ENCODE assay signal across 11 cellular contexts in genomic region chr2:96147593-96148201, GRCh38. TPM values are rescaled to one million over a fixed set of nuclear protein-coding genes. Genes with fewer than 3 reads are reported as not detected.
DNase-seq lines count a peak whose midpoint lies in the region; ATAC-seq and TF ChIP-seq lines count a peak whose summit lies in the region.
"Had no signal": no experiment of that assay in that cellular context is flagged by ENCODE, and none has a peak within 500 bp of the region (broad histone marks: within the 10 kb centered on the region; RNA-seq: fewer than 3 reads in every experiment).

No MANE protein-coding gene starts in this region.

- H3K27me3 Mint-ChIP-seq in MCF 10A (ENCODE audit: insufficient read depth, unreplicated experiment) (no peaks in the 10 kb centered on the region), T-helper 17 cell (no peaks in the 10 kb centered on the region), type B pancreatic cell (peaks cover 19% of the 10 kb centered on the region)

- in situ Hi-C loops in mammary epithelial cell (cut with MboI; ENCODE audit: low sequenced_read_pairs in 2 of 2) = no loop called here

- peaks cover 17% of the 10 kb centered on the region for H3K4me1 Mint-ChIP-seq in MCF 10A (ENCODE audit: insufficient read depth, unreplicated experiment)
- H3K4me1 Mint-ChIP-seq in T-helper 17 cell = peaks cover 51% of the 10 kb centered on the region
- H3K4me1 Mint-ChIP-seq in type B pancreatic cell (ENCODE audit: unreplicated experiment) = peaks cover 17% of the 10 kb centered on the region

- H3K4me1 ChIP-seq in mammary epithelial cell (ENCODE audit: insufficient read depth, low read length) = peaks cover 40% of the 10 kb centered on the region

- dilution Hi-C loops in mammary epithelial cell (cut with HindIII; ENCODE audit: low sequenced_read_pairs) = no loop called here

- H3K36me3 ChIP-seq in mammary epithelial cell (ENCODE audit: insufficient read depth, low read length) = no peaks in the 10 kb centered on the region
- H3K36me3 ChIP-seq: cardiac muscle cell, tibial nerve had no signal

- DNase-seq in MCF 10A (ENCODE audit: unreplicated experiment) = peak; percentile 9
- no peak for DNase-seq in mammary epithelial cell
- no peak for DNase-seq in T-helper 17 cell
- peak; percentile 3 for DNase-seq in iPS-NIHi11 (ENCODE audit: low spot score)
- DNase-seq in type B pancreatic cell (ENCODE audit: extremely low spot score, unreplicated experiment) = no peak
- no peak for DNase-seq in NCI-H510A treated with DMSO at 0.1 percent for 48 hours (lab: John Stamatoyannopoulos, UW)
- DNase-seq in Ammon's horn (ENCODE audit: low spot score) = no peak

- ATAC-seq in T-helper 17 cell (no peak), HG03159 (IDR thresholded peaks at IDR 0.05; ENCODE audit: unreplicated experiment) (no peak)

- H3K27ac Mint-ChIP-seq in MCF 10A (ENCODE audit: low read depth, unreplicated experiment) (no peak overlapping the region), T-helper 17 cell (peak overlapping the region; percentile 100), type B pancreatic cell (peak overlapping the region; percentile 32)

- no peak overlapping the region for H3K27ac ChIP-seq in mammary epithelial cell (ENCODE audit: insufficient read depth, low read depth, low read length)
- H3K27ac ChIP-seq: cardiac muscle cell had no signal

- intact Hi-C loops in MCF 10A (cut with micrococcal nuclease) = no loop called here
- intact Hi-C loops in mammary epithelial cell (cut with micrococcal nuclease) = loop anchor here (10.0 kb wide), 1 partner anchor 387 kb away; the partner anchor contains the start of gene ARID5A

- H3K4me3 Mint-ChIP-seq in MCF 10A (ENCODE audit: unreplicated experiment) = no peak overlapping the region
- H3K4me3 Mint-ChIP-seq in T-helper 17 cell = peak overlapping the region; percentile 91
- no peak overlapping the region for H3K4me3 Mint-ChIP-seq in type B pancreatic cell

- no peaks in the 10 kb centered on the region for H3K27me3 ChIP-seq in mammary epithelial cell (ENCODE audit: insufficient read depth, low read length)

- TF ChIP-seq CTCF in MCF 10A (IDR thresholded peaks at IDR 0.05; ENCODE audit: unreplicated experiment) (no peak), mammary epithelial cell (conservative IDR thresholded peaks at IDR 0.05 in 1 of 2, IDR thresholded peaks at IDR 0.05 in 1 of 2; ENCODE audit: extremely low read depth in 1 of 2, insufficient read depth in 1 of 2, low read depth in 1 of 2, low read length in 2 of 2) (no peak), type B pancreatic cell (conservative IDR thresholded peaks at IDR 0.05) (no peak)

- no peak overlapping the region for H2AFZ ChIP-seq in mammary epithelial cell (ENCODE audit: low read depth, low read length)

- H3K9me3 ChIP-seq in mammary epithelial cell (replicated peaks; ENCODE audit: insufficient read depth, low read length) (no peaks in the 10 kb centered on the region), T-helper 17 cell (ENCODE audit: control insufficient read depth, low read length, poor library complexity, severe bottlenecking) (peaks cover 4% of the 10 kb centered on the region)
- H3K9me3 ChIP-seq: tibial nerve had no signal

- H3K9ac ChIP-seq in mammary epithelial cell (ENCODE audit: insufficient read depth, low read length) = no peak overlapping the region

- 71% methylated on average over 9 of the region's 9 CpGs for WGBS in mammary epithelial cell (ENCODE audit: low coverage, missing lambda C conversion rate)

- no peak overlapping the region for H3K4me3 ChIP-seq in mammary epithelial cell (replicated peaks in 1 of 3; ENCODE audit: insufficient read depth in 1 of 3, low read depth in 2 of 3, low read length in 3 of 3)
- H3K4me3 ChIP-seq: cardiac muscle cell, tibial nerve had no signal

- CTCF ChIA-PET in MCF 10A (lab: Yijun Ruan, JAX) (interaction anchor here (0.5 to 1.9 kb wide), 3 partner anchors 28 to 113 kb away, joined by 3 to 7 read pairs (median 3); no protein-coding TSS in a partner anchor), mammary epithelial cell (lab: Charles Lee; ENCODE audit: low non-redundant PET) (no interaction called here)

- POLR2A ChIA-PET in MCF 10A (lab: Yijun Ruan, JAX) = interaction anchor here (0.7 kb wide), 1 partner anchor 357 kb away, joined by 3 read pairs; the partner anchor contains the start of gene NEURL3

- H3K4me2 ChIP-seq in mammary epithelial cell (ENCODE audit: insufficient read depth, low read depth, low read length) = no peak overlapping the region

- no TSS peak for BruUV-seq in MCF 10A (replicated peaks; lab: Mats Ljungman, UMichigan)
- BruUV-seq in mammary epithelial cell (replicated peaks; lab: Mats Ljungman, UMichigan) = no TSS peak

- H3K9me3 Mint-ChIP-seq in MCF 10A (ENCODE audit: unreplicated experiment) (no peaks in the 10 kb centered on the region), type B pancreatic cell (no peaks in the 10 kb centered on the region)

- H3K36me3 Mint-ChIP-seq in MCF 10A (ENCODE audit: insufficient read depth, unreplicated experiment) = peaks cover 4% of the 10 kb centered on the region
- H3K36me3 Mint-ChIP-seq in T-helper 17 cell (ENCODE audit: low read depth) = no peaks in the 10 kb centered on the region
- H3K36me3 Mint-ChIP-seq in type B pancreatic cell = no peaks in the 10 kb centered on the region

- H3K79me2 ChIP-seq in mammary epithelial cell (ENCODE audit: insufficient read depth, low read length) = no peaks in the 10 kb centered on the region

- no peaks in the 10 kb centered on the region for H4K20me1 ChIP-seq in mammary epithelial cell (ENCODE audit: insufficient read depth, low read length)

RNA-seq across cellular contexts. Expression of gene DUSP2, which starts 2.5 kb away (rescaled TPM):
- total RNA-seq in MCF 10A (2022) = 1.3 and 3.3 TPM in 2 replicates
- 10 to 100 TPM in 1 of 2 donors, 1 to 10 TPM in 1; 2.0 to 22.0 TPM for total RNA-seq in mammary epithelial cell
- 3.1 TPM for polyA plus RNA-seq in mammary epithelial cell
- polyA minus RNA-seq in mammary epithelial cell = 11.6 TPM
- 100 to 1,000 TPM; 240 to 319 TPM for total RNA-seq in T-helper 17 cell
- 4.3 and 4.5 TPM in 2 replicates for total RNA-seq in type B pancreatic cell (ENCODE audit: low replicate concordance)

RNA-seq across cellular contexts. Expression of gene ASTL, which starts 9.4 kb away (rescaled TPM):
- total RNA-seq in MCF 10A (2022) (not detected in 2 replicates), mammary epithelial cell (under 1 TPM in 1 of 2 donors, not detected in 1; 0.33 TPM), T-helper 17 cell (1 to 10 TPM; 4.2 to 7.9 TPM), type B pancreatic cell (ENCODE audit: low replicate concordance) (0.93 TPM in 1 of 2 replicates, not detected in the other)
- polyA plus RNA-seq in mammary epithelial cell = not detected
- polyA minus RNA-seq in mammary epithelial cell = not detected
- total RNA-seq: cardiac muscle cell, SK-MEL-5 had no signal
- polyA plus RNA-seq: cardiac muscle cell had no signal

RNA-seq across cellular contexts. Expression of gene ADRA2B, which starts 31.3 kb away (rescaled TPM):
- total RNA-seq in MCF 10A (2022) = not detected in 2 replicates
- under 1 TPM; under 0.01 to 0.09 TPM for total RNA-seq in mammary epithelial cell
- polyA plus RNA-seq in mammary epithelial cell = 0.05 TPM
- not detected for polyA minus RNA-seq in mammary epithelial cell
- total RNA-seq in T-helper 17 cell = 1 to 10 TPM in 1 of 2 donors, under 1 TPM in 1; 0.85 to 2.8 TPM
- 2.4 and 13.9 TPM in 2 replicates for total RNA-seq in type B pancreatic cell (ENCODE audit: low replicate concordance)
- total RNA-seq: SK-MEL-5 had no signal

Comparison
In these comparisons a context has a peak if more than half of its experiments do, and no peak if none do; other contexts are left out.
1. DNase-seq: peak in MCF 10A (single experiment) and iPS-NIHi11 (single experiment); none in mammary epithelial cell (single experiment), T-helper 17 cell (0 of 3), type B pancreatic cell (single experiment), NCI-H510A treated with DMSO at 0.1 percent for 48 hours (single experiment) and Ammon's horn (single experiment).
2. RNA of gene DUSP2, which starts 2.5 kb away (total RNA-seq): 240 to 319 TPM in T-helper 17 cell; 2.0 to 22.0 TPM in mammary epithelial cell, 4.3 to 4.5 TPM in type B pancreatic cell and 1.3 to 3.3 TPM in MCF 10A; every median in the first group is over 10 times any median in the second.